8 cellular contexts compared by ENCODE assay signal in the genomic region with DNA sequence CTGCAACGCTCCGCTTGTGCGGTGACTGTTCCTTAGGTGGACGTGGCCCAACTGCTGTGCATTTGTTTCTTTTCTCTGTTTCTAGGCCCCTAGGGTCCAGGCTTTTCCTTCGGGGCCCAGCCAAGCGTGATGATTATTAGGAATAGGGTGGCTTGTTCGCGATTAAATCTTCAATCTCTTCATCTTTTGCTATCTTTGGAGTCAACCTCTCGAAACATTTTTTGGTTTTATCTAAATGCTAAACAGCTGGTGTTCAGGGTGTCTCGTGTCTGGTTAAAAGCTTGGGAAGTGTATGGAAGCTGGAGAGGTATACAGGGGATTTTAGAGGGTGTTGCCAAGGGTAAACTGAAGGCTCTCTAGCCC. TPM values are rescaled to one million over a fixed set of nuclear protein-coding genes. Genes with fewer than 3 reads are reported as not detected.
DNase-seq lines count a peak whose midpoint lies in the region; ATAC-seq, FAIRE-seq and TF ChIP-seq lines count a peak whose summit lies in the region.
"Had no signal": no experiment of that assay in that cellular context is flagged by ENCODE, and none has a peak within 500 bp of the region (broad histone marks: within the 10 kb centered on the region; RNA-seq: fewer than 3 reads in every experiment).

No MANE protein-coding gene starts in this region.

- peak overlapping the region; percentile 37 for H3K4me3 Mint-ChIP-seq in endothelial cell (ENCODE audit: unreplicated experiment)

- peak overlapping the region; percentile 85 for H3K4me3 ChIP-seq in trophoblast cell (ENCODE audit: low read depth, low read length)
- H3K4me3 ChIP-seq: GM12878 had no signal

- H3K4ac ChIP-seq in trophoblast cell (ENCODE audit: low read depth, low read length), result no peak overlapping the region

- H3K9me3 ChIP-seq in trophoblast cell (ENCODE audit: insufficient read depth, low read depth, low read length), result peaks cover 2% of the 10 kb centered on the region

- FAIRE-seq in GM12891 (lab: Jason Lieb, UNC), result no peak
- FAIRE-seq: GM12878 had no signal

- H3K23ac ChIP-seq in trophoblast cell (ENCODE audit: low read length), result no peak overlapping the region

- H3K27me3 Mint-ChIP-seq in endothelial cell (ENCODE audit: unreplicated experiment), result peaks cover 11% of the 10 kb centered on the region

- in situ Hi-C loops in GM13976 (cut with MboI; ENCODE audit: low sequenced_read_pairs, unreplicated experiment), result no loop called here

- peak overlapping the region; percentile 68 for H4K8ac ChIP-seq in trophoblast cell (ENCODE audit: low read depth, low read length)

- no peak overlapping the region for H2AFZ ChIP-seq in trophoblast cell (ENCODE audit: insufficient read depth, low read length, poor library complexity)

- peak overlapping the region; percentile 30 for H2BK120ac ChIP-seq in trophoblast cell (ENCODE audit: insufficient read depth, low read length, poor library complexity)

- ATAC-seq in GM18519 (IDR thresholded peaks at IDR 0.05; ENCODE audit: low FRiP score, unreplicated experiment), result no peak
- ATAC-seq: GM12878 had no signal

- no peak overlapping the region for H2AK5ac ChIP-seq in trophoblast cell (ENCODE audit: low read length)

- H3K4me1 Mint-ChIP-seq in endothelial cell (ENCODE audit: unreplicated experiment), result no peaks in the 10 kb centered on the region

- no peaks in the 10 kb centered on the region for H3K9me3 Mint-ChIP-seq in endothelial cell (ENCODE audit: unreplicated experiment)

- no peak overlapping the region for H3K27ac ChIP-seq in trophoblast cell (ENCODE audit: low read depth, low read length)

- H3K79me1 ChIP-seq in trophoblast cell (ENCODE audit: low read length), result peaks cover 12% of the 10 kb centered on the region

- no CpG with 5 or more reads among the region's 10 CpGs for WGBS in trophoblast cell (ENCODE audit: extremely low coverage, insufficient coverage, insufficient read length)

- peak overlapping the region; percentile 47 for H3K14ac ChIP-seq in trophoblast cell (ENCODE audit: low read length)

- no peak for TF ChIP-seq POLR2A in GM12891 (IDR thresholded peaks at IDR 0.05; ENCODE audit: low read depth, low read length)

- peak overlapping the region; percentile 72 for H4K91ac ChIP-seq in trophoblast cell (ENCODE audit: low read depth, low read length)

- peaks cover 0 to 2% of the 10 kb centered on the region in 2 experiments for H3K36me3 ChIP-seq in trophoblast cell (ENCODE audit: control insufficient read depth in 1 of 2, insufficient read depth in 2 of 2, low read length in 2 of 2)

- no peak overlapping the region for H4K12ac ChIP-seq in trophoblast cell (ENCODE audit: low read depth, low read length)

- H3K36me3 Mint-ChIP-seq in endothelial cell (ENCODE audit: low read depth, unreplicated experiment), result no peaks in the 10 kb centered on the region

- peak overlapping the region; percentile 82 for H3K4me2 ChIP-seq in trophoblast cell (ENCODE audit: low read length)

- H3K27ac Mint-ChIP-seq in endothelial cell (ENCODE audit: unreplicated experiment), result no peak overlapping the region

- peaks cover 10 to 11% of the 10 kb centered on the region in 2 experiments for H3K4me1 ChIP-seq in trophoblast cell (ENCODE audit: control insufficient read depth in 1 of 2, insufficient read depth in 2 of 2, low read length in 2 of 2)

- peaks cover 12% of the 10 kb centered on the region for H3K79me2 ChIP-seq in trophoblast cell (ENCODE audit: control insufficient read depth, insufficient read depth, low read length, poor library complexity)

- DNase-seq in GM13976 (ENCODE audit: low spot score) (peak; percentile 23), NCI-H345 (lab: John Stamatoyannopoulos, UW) (peak; percentile 33), endothelial cell (ENCODE audit: low spot score) (no peak), trophoblast cell (peak; percentile 56 to 71), GM12891 (ENCODE audit: insufficient read length, low spot score) (no peak), GM19240 (ENCODE audit: insufficient read length, low spot score) (no peak)

- H3K18ac ChIP-seq in trophoblast cell (ENCODE audit: low read length), result peak overlapping the region; percentile 25

- TF ChIP-seq CTCF in GM13976 (IDR thresholded peaks at IDR 0.05; ENCODE audit: borderline replicate concordance, control extremely low read depth, extremely low read depth, insufficient read depth, missing control alignments) (no peak), endothelial cell (IDR thresholded peaks at IDR 0.05; ENCODE audit: unreplicated experiment) (no peak)

- H3K9ac ChIP-seq in trophoblast cell (ENCODE audit: low read length), result peak overlapping the region; percentile 78

- H3K27me3 ChIP-seq in trophoblast cell (ENCODE audit: insufficient read depth, low read length), result peaks cover 5% of the 10 kb centered on the region

- peak overlapping the region; percentile 52 for H2BK5ac ChIP-seq in trophoblast cell (ENCODE audit: low read depth, low read length, poor library complexity)

- H2BK12ac ChIP-seq in trophoblast cell (ENCODE audit: low read length), result no peak overlapping the region

TF ChIP-seq in GM12891, 5 proteins besides CTCF, POLR2A, EP300 and RAD21:
- no peak for TF ChIP-seq SPI1 (IDR thresholded peaks at IDR 0.05; ENCODE audit: low read depth, low read length)
- TF ChIP-seq PAX5 (IDR thresholded peaks at IDR 0.05; ENCODE audit: insufficient read depth, low read length, severe bottlenecking), result no peak
- TF ChIP-seq TAF1 (IDR thresholded peaks at IDR 0.05; ENCODE audit: low read depth, low read length), result no peak
- TF ChIP-seq POLR2AphosphoS5 (IDR thresholded peaks at IDR 0.05; ENCODE audit: low read depth, low read length), result no peak
- no peak for TF ChIP-seq POU2F2 (IDR thresholded peaks at IDR 0.05; ENCODE audit: low read depth, low read length)

RNA-seq across cellular contexts. Expression of gene PLD5, which starts 0.8 kb away (rescaled TPM):
- not detected for total RNA-seq in endothelial cell (ENCODE audit: unreplicated experiment)
- polyA plus RNA-seq in trophoblast cell (2013), result 19.7 TPM in 2 replicates
- not detected for polyA plus RNA-seq in GM12891 (2012; ENCODE audit: low read depth, missing spikeins)
- total RNA-seq: GM12878 had no signal
- polyA plus RNA-seq: GM12878 had no signal

Comparison
In these comparisons a context has a peak if more than half of its experiments do, and no peak if none do; other contexts are left out.
1. DNase-seq: peak in GM13976 (single experiment), NCI-H345 (single experiment) and trophoblast cell (2 of 2); none in endothelial cell (single experiment), GM12891 (single experiment) and GM19240 (single experiment).